12 cellular contexts compared by ENCODE assay signal in the genomic region with DNA sequence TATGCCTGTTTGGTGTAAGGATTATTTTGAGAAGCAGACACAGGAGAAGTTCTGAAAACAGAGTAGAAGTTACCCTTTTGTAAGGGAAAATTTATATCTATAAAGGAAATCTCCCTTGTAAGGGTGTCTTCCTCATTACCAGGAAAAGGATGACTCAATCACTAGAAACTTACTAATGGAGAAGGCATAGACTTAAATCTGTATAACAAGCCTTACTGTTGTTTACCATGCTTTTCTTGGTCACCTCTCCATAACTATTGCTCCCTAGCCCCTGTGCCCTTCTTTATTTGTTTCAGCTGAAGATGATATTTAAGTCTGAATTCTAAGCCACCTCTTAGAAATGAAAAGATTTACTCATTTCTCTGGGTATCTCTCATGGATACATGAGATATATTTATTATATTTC.
A peak's percentile ranks its signal among the peaks of the same experiment; 100 is the strongest.
DNase-seq lines count a peak whose midpoint lies in the region; ATAC-seq, FAIRE-seq and TF ChIP-seq lines count a peak whose summit lies in the region.
"Had no signal": no experiment of that assay in that cellular context is flagged by ENCODE, and none has a peak within 500 bp of the region (broad histone marks: within the 10 kb centered on the region; RNA-seq: fewer than 3 reads in every experiment).

No MANE protein-coding gene starts in this region.

- peaks cover 4% of the 10 kb centered on the region for H3K9me3 Mint-ChIP-seq in osteocyte (ENCODE audit: unreplicated experiment)
- no peaks in the 10 kb centered on the region for H3K9me3 Mint-ChIP-seq in effector memory CD8-positive, alpha-beta T cell

- H3K27me3 Mint-ChIP-seq in osteocyte (ENCODE audit: unreplicated experiment), result no peaks in the 10 kb centered on the region
- no peaks in the 10 kb centered on the region for H3K27me3 Mint-ChIP-seq in effector memory CD8-positive, alpha-beta T cell

- no peak for TF ChIP-seq CTCF in bronchial epithelial cell (IDR thresholded peaks at IDR 0.05; ENCODE audit: insufficient read depth, low read length, severe bottlenecking)
- TF ChIP-seq CTCF in osteocyte (IDR thresholded peaks at IDR 0.05), result no peak

- DNase-seq in SIG-M5 treated with dmso at 0.1 percent for 504 hours (lab: John Stamatoyannopoulos, UW; ENCODE audit: unreplicated experiment) (peak; percentile 65), SIG-M5 (lab: John Stamatoyannopoulos, UW) (no peak), OCI-M1 (lab: John Stamatoyannopoulos, UW) (peak; percentile 93), bronchial epithelial cell (ENCODE audit: low read depth) (peak; percentile 68), osteocyte (ENCODE audit: extremely low spot score, unreplicated experiment) (no peak), NCI-H748 (lab: John Stamatoyannopoulos, UW; ENCODE audit: unreplicated experiment) (no peak), pons (ENCODE audit: low spot score) (no peak)
- no peak for DNase-seq in effector memory CD8-positive, alpha-beta T cell
- DNase-seq: NCI-H2171 had no signal

- no peak overlapping the region for H3K4me3 ChIP-seq in bronchial epithelial cell (ENCODE audit: low read depth, low read length)
- H3K4me3 ChIP-seq: cardiac muscle cell had no signal

- ATAC-seq in effector memory CD8-positive, alpha-beta T cell (replicated peaks), result no peak

- no peak for FAIRE-seq in bronchial epithelial cell (lab: Jason Lieb, UNC)
- FAIRE-seq: A204.1, GM12892 had no signal

- no peaks in the 10 kb centered on the region for H3K36me3 ChIP-seq in bronchial epithelial cell (ENCODE audit: control insufficient read depth, insufficient read depth, low read length)
- H3K36me3 ChIP-seq: cardiac muscle cell had no signal

- H3K4me3 Mint-ChIP-seq in osteocyte (ENCODE audit: unreplicated experiment), result no peak overlapping the region
- H3K4me3 Mint-ChIP-seq in effector memory CD8-positive, alpha-beta T cell, result no peak overlapping the region

- H3K36me3 Mint-ChIP-seq in osteocyte (ENCODE audit: unreplicated experiment), result peaks cover 16% of the 10 kb centered on the region
- no peaks in the 10 kb centered on the region for H3K36me3 Mint-ChIP-seq in effector memory CD8-positive, alpha-beta T cell (ENCODE audit: insufficient read depth)

- H3K27ac Mint-ChIP-seq in osteocyte (ENCODE audit: unreplicated experiment), result peak overlapping the region; percentile 36
- peak overlapping the region in 1 of 2 donors; percentile 16 for H3K27ac Mint-ChIP-seq in effector memory CD8-positive, alpha-beta T cell

- no peaks in the 10 kb centered on the region for H3K27me3 ChIP-seq in bronchial epithelial cell (ENCODE audit: control insufficient read depth, insufficient read depth, low read length)
- H3K27me3 ChIP-seq: cardiac muscle cell had no signal

- peaks cover 34% of the 10 kb centered on the region for H3K4me1 Mint-ChIP-seq in osteocyte (ENCODE audit: unreplicated experiment)
- peaks cover 36 to 53% of the 10 kb centered on the region in 2 donors for H3K4me1 Mint-ChIP-seq in effector memory CD8-positive, alpha-beta T cell (ENCODE audit: low read depth in 2 of 2)

Comparison
In these comparisons a context has a peak if more than half of its experiments do, and no peak if none do; other contexts are left out.
1. DNase-seq: peak in SIG-M5 treated with dmso at 0.1 percent for 504 hours (single experiment), OCI-M1 (single experiment) and bronchial epithelial cell (single experiment); none in SIG-M5 (single experiment), osteocyte (single experiment), NCI-H748 (single experiment), pons (single experiment) and effector memory CD8-positive, alpha-beta T cell (0 of 3).